ENCODE assay signal across 33 cellular contexts in the genomic region with DNA sequence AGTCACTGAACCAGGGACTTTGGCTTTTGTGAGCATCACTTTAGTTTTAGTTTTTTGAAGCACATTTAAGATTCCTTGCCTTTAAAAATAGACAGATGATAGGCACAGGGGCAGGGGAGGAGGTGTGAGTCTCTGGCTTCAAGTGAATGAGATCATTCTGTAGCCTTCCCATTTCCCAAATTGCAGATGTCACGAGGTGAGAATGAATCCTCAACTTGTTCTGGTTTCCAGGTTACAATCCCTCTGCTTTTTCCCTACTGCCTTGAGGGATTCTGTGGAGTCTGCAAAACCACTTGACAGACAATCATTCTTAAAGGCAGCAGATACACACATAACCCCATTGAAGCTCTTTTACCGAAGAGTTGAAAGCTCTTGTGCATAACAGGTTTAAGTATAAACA.
"Had no signal": no experiment of that assay in that cellular context is flagged by ENCODE, and none has a peak within 500 bp of the region (broad histone marks: within the 10 kb centered on the region; RNA-seq: fewer than 3 reads in every experiment).

No MANE protein-coding gene starts in this region.

- H3K4me3 ChIP-seq: adrenal gland, body of pancreas, breast epithelium, K562, Peyer's patch, SJSA1 had no signal

- H3K27ac Mint-ChIP-seq: activated CD4-positive, alpha-beta memory T cell treated with anti-CD3 and anti-CD28 coated beads, Interleukin-2, amount 10 ng/mL, durations not matched to agents 7 days and 5 days; activated naive CD4-positive, alpha-beta T cell treated with anti-CD3 and anti-CD28 coated beads for 36 hours; activated naive CD4-positive, alpha-beta T cell treated with anti-CD3 and anti-CD28 coated beads, Interleukin-2, amount 50 U/mL, for 72 hours; activated T-cell treated with anti-CD3 and anti-CD28 coated beads, Interleukin-2, amount 50 U/mL, for 24 hours had no signal

- H3K4me3 Mint-ChIP-seq: activated CD4-positive, alpha-beta memory T cell treated with anti-CD3 and anti-CD28 coated beads, Interleukin-2, amount 10 ng/mL, durations not matched to agents 7 days and 5 days; activated naive CD4-positive, alpha-beta T cell treated with anti-CD3 and anti-CD28 coated beads for 36 hours; activated T-cell treated with anti-CD3 and anti-CD28 coated beads, Interleukin-2, amount 50 U/mL, for 24 hours had no signal

- ATAC-seq: activated naive CD4-positive, alpha-beta T cell treated with anti-CD3 and anti-CD28 coated beads, Interleukin-2, amount 50 U/mL, for 72 hours; body of pancreas; K562; PC-3; SK-N-SH treated with all-trans-retinoic acid at 6 μM for 48 hours had no signal

- H3K4me1 Mint-ChIP-seq: activated CD4-positive, alpha-beta memory T cell treated with anti-CD3 and anti-CD28 coated beads, Interleukin-2, amount 10 ng/mL, durations not matched to agents 7 days and 5 days had no signal

- H3K9me3 ChIP-seq: adrenal gland, body of pancreas, breast epithelium, Peyer's patch, SJSA1 had no signal

- H3K36me3 ChIP-seq: adrenal gland, breast epithelium, Peyer's patch, SJSA1, WERI-Rb-1 had no signal

- H3K27me3 ChIP-seq: adrenal gland, body of pancreas, breast epithelium, Peyer's patch, SJSA1 had no signal

- H3K27ac ChIP-seq: adrenal gland, body of pancreas, breast epithelium, Peyer's patch, SJSA1, WERI-Rb-1 had no signal

- H3K4me1 ChIP-seq: adrenal gland, body of pancreas, breast epithelium, Peyer's patch, SJSA1 had no signal

- H3K36me3 Mint-ChIP-seq: activated naive CD4-positive, alpha-beta T cell treated with anti-CD3 and anti-CD28 coated beads, Interleukin-2, amount 50 U/mL, for 72 hours had no signal

- DNase-seq: activated CD4-positive, alpha-beta memory T cell treated with anti-CD3 and anti-CD28 coated beads, Interleukin-2, amount 10 ng/mL, durations not matched to agents 7 days and 5 days; activated CD4-positive, alpha-beta T cell treated with anti-CD3 and anti-CD28 coated beads for 1 hour; activated CD4-positive, alpha-beta T cell treated with anti-CD3 and anti-CD28 coated beads for 48 hours; activated CD4-positive, CD25-positive, alpha-beta regulatory T cell; activated gamma-delta T cell treated with Interleukin-2 at 50 U/mL for 16 hours; activated naive CD4-positive, alpha-beta T cell treated with anti-CD3 and anti-CD28 coated beads for 36 hours; activated T-cell treated with anti-CD3 and anti-CD28 coated beads, Interleukin-2, amount 50 U/mL, for 24 hours; adrenal gland; body of pancreas; cerebellar nuclear complex; NCI-H1105; NCI-H1436 treated with DMSO at 0.1 percent for 48 hours; NCI-H1694 treated with DMSO at 0.1 percent for 48 hours; NCI-H2029; NCI-H2171 treated with DMSO at 0.1 percent for 48 hours; NCI-H2227 treated with DMSO at 0.1 percent for 48 hours; NCI-H446; NCI-H510A treated with DMSO at 0.1 percent for 48 hours; NCI-H748 treated with DMSO at 0.1 percent for 48 hours; NK-92 treated with Interleukin-12 subunit alpha and Interleukin-12 subunit beta, amount 100 ng/mL, for 24 hours; PC-3; Peyer's patch; RPMI8226; SHP77 treated with DMSO at 0.1 percent for 48 hours; T-helper 1 cell; T-helper 2 cell; T-helper 9 cell; WERI-Rb-1 had no signal

- H3K9me3 Mint-ChIP-seq: activated CD4-positive, alpha-beta memory T cell treated with anti-CD3 and anti-CD28 coated beads, Interleukin-2, amount 10 ng/mL, durations not matched to agents 7 days and 5 days; activated naive CD4-positive, alpha-beta T cell treated with anti-CD3 and anti-CD28 coated beads for 36 hours; activated naive CD4-positive, alpha-beta T cell treated with anti-CD3 and anti-CD28 coated beads, Interleukin-2, amount 50 U/mL, for 72 hours; activated T-cell treated with anti-CD3 and anti-CD28 coated beads, Interleukin-2, amount 50 U/mL, for 24 hours had no signal
